Comparison of ENCODE assay signal across 8 cellular contexts in genomic region chr12:110073049-110073831, GRCh38. TPM values are rescaled to one million over a fixed set of nuclear protein-coding genes. Genes with fewer than 3 reads are reported as not detected.
DNase-seq lines count a peak whose midpoint lies in the region; ATAC-seq and TF ChIP-seq lines count a peak whose summit lies in the region.

No MANE protein-coding gene starts in this region.

- no peaks in the 10 kb centered on the region for H3K79me2 ChIP-seq in Karpas-422 (ENCODE audit: low read length)
- no peaks in the 10 kb centered on the region for H3K79me2 ChIP-seq in neural progenitor cell (ENCODE audit: low read depth)

- intact Hi-C loops in activated CD4-positive, alpha-beta T cell treated with anti-CD3 and anti-CD28 coated beads for 36 hours (cut with DNase I, micrococcal nuclease): no loop called here

- peak overlapping the region; percentile 89 for H3K27ac Mint-ChIP-seq in activated CD4-positive, alpha-beta T cell treated with anti-CD3 and anti-CD28 coated beads for 36 hours
- H3K27ac Mint-ChIP-seq in endothelial cell (ENCODE audit: unreplicated experiment) (peak overlapping the region; percentile 9), neural progenitor cell (peak overlapping the region; percentile 62)

- H3K27ac ChIP-seq in Karpas-422 (ENCODE audit: low read length) (no peak overlapping the region), neural progenitor cell (no peak overlapping the region)

- H3K4me1 ChIP-seq in Karpas-422 (ENCODE audit: low read length): peaks cover 8% of the 10 kb centered on the region
- no peaks in the 10 kb centered on the region for H3K4me1 ChIP-seq in neural progenitor cell

- no peak for TF ChIP-seq CTCF in endothelial cell (IDR thresholded peaks at IDR 0.05; ENCODE audit: unreplicated experiment)
- no peak for TF ChIP-seq CTCF in neural progenitor cell (IDR thresholded peaks at IDR 0.05)

- no peaks in the 10 kb centered on the region for H3K9me2 ChIP-seq in Karpas-422 (replicated peaks; ENCODE audit: insufficient read depth, low read length)

- H3K36me3 Mint-ChIP-seq in activated CD4-positive, alpha-beta T cell treated with anti-CD3 and anti-CD28 coated beads for 36 hours (ENCODE audit: low read depth): peaks cover 5% of the 10 kb centered on the region
- H3K36me3 Mint-ChIP-seq in endothelial cell (ENCODE audit: low read depth, unreplicated experiment): no peaks in the 10 kb centered on the region
- H3K36me3 Mint-ChIP-seq in neural progenitor cell: no peaks in the 10 kb centered on the region

- H3K9ac ChIP-seq in Karpas-422 (ENCODE audit: low read length): peak overlapping the region; percentile 4; the same call in 1 of the 2 replicates
- H3K9ac ChIP-seq in neural progenitor cell: no peak overlapping the region

- CTCF ChIA-PET in activated CD4-positive, alpha-beta T cell treated with anti-CD3 and anti-CD28 coated beads for 36 hours (lab: Charles Lee): interaction anchor here (1.1 to 1.4 kb wide), 2 partner anchors 9 to 32 kb away, joined by 3 to 4 read pairs; no protein-coding TSS in a partner anchor

- no peaks in the 10 kb centered on the region for H3K27me3 Mint-ChIP-seq in activated CD4-positive, alpha-beta T cell treated with anti-CD3 and anti-CD28 coated beads for 36 hours
- peaks cover 4% of the 10 kb centered on the region for H3K27me3 Mint-ChIP-seq in endothelial cell (ENCODE audit: unreplicated experiment)
- peaks cover 5% of the 10 kb centered on the region for H3K27me3 Mint-ChIP-seq in neural progenitor cell (ENCODE audit: insufficient read depth, low read depth)

- H4K20me1 ChIP-seq in Karpas-422 (ENCODE audit: insufficient read depth, low read depth, low read length) (no peaks in the 10 kb centered on the region), neural progenitor cell (ENCODE audit: low read depth) (no peaks in the 10 kb centered on the region)

- H3K4me3 ChIP-seq in Karpas-422 (ENCODE audit: low read length) (peak overlapping the region; percentile 36; the same call in 1 of the 2 replicates), neural progenitor cell (no peak overlapping the region)

- DNase-seq in AG08395 (ENCODE audit: low spot score) (peak; percentile 53), Karpas-422 (peak; percentile 46), endothelial cell (ENCODE audit: low spot score) (no peak), neural progenitor cell (ENCODE audit: low spot score) (no peak), HCEC 1CT (no peak)
- DNase-seq in activated CD4-positive, alpha-beta T cell treated with anti-CD3 and anti-CD28 coated beads for 36 hours: peak; percentile 65

- H3K4me2 ChIP-seq in Karpas-422 (ENCODE audit: low read depth, low read length, poor library complexity, severe bottlenecking): peak overlapping the region; percentile 45
- no peak overlapping the region for H3K4me2 ChIP-seq in neural progenitor cell

- POLR2A ChIA-PET in activated CD4-positive, alpha-beta T cell treated with anti-CD3 and anti-CD28 coated beads for 36 hours (lab: Charles Lee): interaction anchor here (1.0 kb wide), 1 partner anchor 18 kb away, joined by 3 read pairs; no protein-coding TSS in a partner anchor

- no peaks in the 10 kb centered on the region for H3K36me3 ChIP-seq in Karpas-422 (ENCODE audit: insufficient read depth, low read length)
- H3K36me3 ChIP-seq in neural progenitor cell: no peaks in the 10 kb centered on the region

- no peaks in the 10 kb centered on the region for H3K9me3 Mint-ChIP-seq in activated CD4-positive, alpha-beta T cell treated with anti-CD3 and anti-CD28 coated beads for 36 hours (ENCODE audit: low read depth)
- H3K9me3 Mint-ChIP-seq in endothelial cell (ENCODE audit: unreplicated experiment): no peaks in the 10 kb centered on the region
- H3K9me3 Mint-ChIP-seq in neural progenitor cell: no peaks in the 10 kb centered on the region

- no peaks in the 10 kb centered on the region for H3K27me3 ChIP-seq in Karpas-422 (ENCODE audit: low read length)
- no peaks in the 10 kb centered on the region for H3K27me3 ChIP-seq in neural progenitor cell

- H2AFZ ChIP-seq in Karpas-422 (ENCODE audit: low read length): peak overlapping the region; percentile 75
- peak overlapping the region; percentile 50 for H2AFZ ChIP-seq in neural progenitor cell (replicated peaks)

- H3F3A ChIP-seq in neural progenitor cell (ENCODE audit: low read depth): no peaks in the 10 kb centered on the region

- peaks cover 37% of the 10 kb centered on the region for H3K4me1 Mint-ChIP-seq in activated CD4-positive, alpha-beta T cell treated with anti-CD3 and anti-CD28 coated beads for 36 hours
- H3K4me1 Mint-ChIP-seq in endothelial cell (ENCODE audit: unreplicated experiment): peaks cover 6% of the 10 kb centered on the region
- no peaks in the 10 kb centered on the region for H3K4me1 Mint-ChIP-seq in neural progenitor cell

- ATAC-seq in activated CD4-positive, alpha-beta T cell treated with anti-CD3 and anti-CD28 coated beads for 36 hours: peak; percentile 70
- no peak for ATAC-seq in GM18861 (IDR thresholded peaks at IDR 0.05; ENCODE audit: unreplicated experiment)
- ATAC-seq in GM21723 (IDR thresholded peaks at IDR 0.05; ENCODE audit: unreplicated experiment): no peak

- H3K9me3 ChIP-seq in Karpas-422 (ENCODE audit: low read length) (no peaks in the 10 kb centered on the region), neural progenitor cell (ENCODE audit: low read depth) (no peaks in the 10 kb centered on the region)

- H3K4me3 Mint-ChIP-seq in activated CD4-positive, alpha-beta T cell treated with anti-CD3 and anti-CD28 coated beads for 36 hours: peak overlapping the region; percentile 80
- H3K4me3 Mint-ChIP-seq in endothelial cell (ENCODE audit: unreplicated experiment) (no peak overlapping the region), neural progenitor cell (peak overlapping the region; percentile 25)

RNA-seq across cellular contexts. Expression of gene C12orf76, which starts 24.9 kb away (rescaled TPM):
- 12.8 and 24.6 TPM in 2 replicates for total RNA-seq in Karpas-422 (2014; rRNA removed; shearing (Covaris generic); ENCODE audit: low replicate concordance)
- total RNA-seq in activated CD4-positive, alpha-beta T cell treated with anti-CD3 and anti-CD28 coated beads for 36 hours: 10 to 100 TPM; 10.2 to 10.5 TPM
- total RNA-seq in endothelial cell (ENCODE audit: unreplicated experiment) (21.9 TPM), neural progenitor cell (ENCODE audit: low replicate concordance) (39.8 and 48.8 TPM in 2 replicates)

RNA-seq across cellular contexts. Expression of gene IFT81, which starts 50.9 kb away (rescaled TPM):
- 9.4 and 9.9 TPM in 2 replicates for total RNA-seq in Karpas-422 (2014; rRNA removed; shearing (Covaris generic); ENCODE audit: low replicate concordance)
- total RNA-seq in activated CD4-positive, alpha-beta T cell treated with anti-CD3 and anti-CD28 coated beads for 36 hours: 1 to 10 TPM; 3.5 TPM
- 18.7 TPM for total RNA-seq in endothelial cell (ENCODE audit: unreplicated experiment)
- 52.7 and 73.8 TPM in 2 replicates for total RNA-seq in neural progenitor cell (ENCODE audit: low replicate concordance)

Comparison
In these comparisons a context has a peak if more than half of its experiments do, and no peak if none do; other contexts are left out.
1. DNase-seq: peak in AG08395 (single experiment), Karpas-422 (single experiment) and activated CD4-positive, alpha-beta T cell treated with anti-CD3 and anti-CD28 coated beads for 36 hours (single experiment); none in endothelial cell (single experiment), neural progenitor cell (single experiment) and HCEC 1CT (single experiment).
2. H3K27ac Mint-ChIP-seq: peak in every context shown above with its lines; median percentile 89 in activated CD4-positive, alpha-beta T cell treated with anti-CD3 and anti-CD28 coated beads for 36 hours; 62 in neural progenitor cell; 9 in endothelial cell.